ENCODE assay signal across 8 cellular contexts in genomic region chr6:131063028-131063763, GRCh38. TPM values are rescaled to one million over a fixed set of nuclear protein-coding genes. Genes with fewer than 3 reads are reported as not detected.
DNase-seq lines count a peak whose midpoint lies in the region; ATAC-seq, FAIRE-seq and TF ChIP-seq lines count a peak whose summit lies in the region.

TSS of gene EPB41L2 (minus strand) at chr6:131063245. CDS start at chr6:130956485, 106,760 bp downstream.

- peak within 1 kb of the TSS; percentile 82 for H2AFZ ChIP-seq in SK-N-SH (ENCODE audit: low read depth)

- peak; percentile 46 for DNase-seq in D721Med (ENCODE audit: insufficient read length, low spot score)
- peak; percentile 69 for DNase-seq in SK-N-SH
- DNase-seq in activated naive CD4-positive, alpha-beta T cell treated with anti-CD3 and anti-CD28 coated beads, Interleukin-2, amount 50 U/mL, for 16 hours: peak; percentile 77
- DNase-seq in globus pallidus (ENCODE audit: low spot score): peak; percentile 91
- peak; percentile 69 for DNase-seq in omental fat pad (ENCODE audit: low spot score)

- no peaks in the 10 kb centered on the region for H4K20me1 ChIP-seq in SK-N-SH (ENCODE audit: insufficient read depth)

- no peak for TF ChIP-seq RAD21 in SK-N-SH (IDR thresholded peaks at IDR 0.05; ENCODE audit: low read length)

- 0% methylated on average over 8 of the region's 61 CpGs for WGBS in SK-N-SH (ENCODE audit: low lambda C conversion rate)

- H3K27ac ChIP-seq in HUES48 (ENCODE audit: low read depth, low read length) (peak within 1 kb of the TSS; percentile 78), SK-N-SH (ENCODE audit: low read depth in 2 of 2, low read length in 1 of 2) (no peak within 1 kb of the TSS), temporal lobe (ENCODE audit: low read depth, low read length) (peak within 1 kb of the TSS; percentile 77)

- FAIRE-seq in D721Med (lab: Jason Lieb, UNC): no peak

- peaks cover 7% of the 10 kb centered on the region for H3F3A ChIP-seq in SK-N-SH (replicated peaks; ENCODE audit: insufficient read depth)

- no peak for TF ChIP-seq CTCF in D721Med (IDR thresholded peaks at IDR 0.05; ENCODE audit: insufficient read depth, missing control alignments)
- TF ChIP-seq CTCF in SK-N-SH (IDR thresholded peaks at IDR 0.05): peak; percentile 13
- peak in 1 of 3 donors; percentile 29 for TF ChIP-seq CTCF in omental fat pad (IDR thresholded peaks at IDR 0.05)

- H3K36me3 ChIP-seq in HUES48 (ENCODE audit: control insufficient read depth, insufficient read depth, low read length): no peaks in the 10 kb centered on the region
- no peaks in the 10 kb centered on the region for H3K36me3 ChIP-seq in SK-N-SH (replicated peaks in 1 of 2; ENCODE audit: control insufficient read depth in 1 of 2, insufficient read depth in 2 of 2, low read length in 1 of 2)

- H3K79me2 ChIP-seq in SK-N-SH (ENCODE audit: insufficient read depth): no peaks in the 10 kb centered on the region

- H3K27me3 ChIP-seq in HUES48 (ENCODE audit: control insufficient read depth, insufficient read depth, low read length) (peaks cover 28% of the 10 kb centered on the region), SK-N-SH (ENCODE audit: insufficient read depth) (peaks cover 49% of the 10 kb centered on the region; the same call in 1 of the 2 replicates)

- POLR2A ChIA-PET in SK-N-SH (lab: Yijun Ruan, JAX): no interaction called here

- peak within 1 kb of the TSS; percentile 54; the same call in 1 of the 2 replicates for H3K9ac ChIP-seq in HUES48 (ENCODE audit: low read depth, low read length)
- peak within 1 kb of the TSS; percentile 20; the same call in 1 of the 2 replicates for H3K9ac ChIP-seq in SK-N-SH

- ATAC-seq in GM21381 (IDR thresholded peaks at IDR 0.05; ENCODE audit: unreplicated experiment): peak; percentile 77
- ATAC-seq in omental fat pad (ENCODE audit: low FRiP score): peak; percentile 94

- CTCF ChIA-PET in SK-N-SH (lab: Yijun Ruan, JAX): no interaction called here

- H3K4me1 ChIP-seq in HUES48 (ENCODE audit: control insufficient read depth, insufficient read depth, low read length) (peaks cover 30% of the 10 kb centered on the region; the same call in 1 of the 2 replicates), SK-N-SH (ENCODE audit: control insufficient read depth in 1 of 2, insufficient read depth in 2 of 2, low read depth in 1 of 2, low read length in 1 of 2) (peaks cover 0 to 5% of the 10 kb centered on the region in 2 experiments; a peak in 1 of 4 replicates)

- H3K9me2 ChIP-seq in SK-N-SH: no peaks in the 10 kb centered on the region

- TF ChIP-seq EP300 in SK-N-SH (IDR thresholded peaks at IDR 0.05; ENCODE audit: borderline replicate concordance in 1 of 2, low read depth in 1 of 2, low read length in 1 of 2): no peak

- peak within 1 kb of the TSS; percentile 76 for H3K4me2 ChIP-seq in SK-N-SH

- peak within 1 kb of the TSS; percentile 92 for H3K4me3 ChIP-seq in HUES48 (ENCODE audit: low read depth, low read length)
- H3K4me3 ChIP-seq in SK-N-SH (ENCODE audit: low read depth in 2 of 2, low read length in 1 of 2): peak within 1 kb of the TSS; percentile 48 to 69

- H3K9me3 ChIP-seq in HUES48 (ENCODE audit: control insufficient read depth, insufficient read depth, low read length) (no peaks in the 10 kb centered on the region), SK-N-SH (no peaks in the 10 kb centered on the region)

TF ChIP-seq in SK-N-SH, 30 proteins besides CTCF, POLR2A, EP300 and RAD21:
- no peak for TF ChIP-seq ELF1 (IDR thresholded peaks at IDR 0.05)
- no peak for TF ChIP-seq SMC3 (IDR thresholded peaks at IDR 0.05; ENCODE audit: low read depth, low read length)
- no peak; the same call in 1 of the 2 replicates for TF ChIP-seq GABPA (IDR thresholded peaks at IDR 0.05; ENCODE audit: low read depth)
- TF ChIP-seq, protein P1, sequence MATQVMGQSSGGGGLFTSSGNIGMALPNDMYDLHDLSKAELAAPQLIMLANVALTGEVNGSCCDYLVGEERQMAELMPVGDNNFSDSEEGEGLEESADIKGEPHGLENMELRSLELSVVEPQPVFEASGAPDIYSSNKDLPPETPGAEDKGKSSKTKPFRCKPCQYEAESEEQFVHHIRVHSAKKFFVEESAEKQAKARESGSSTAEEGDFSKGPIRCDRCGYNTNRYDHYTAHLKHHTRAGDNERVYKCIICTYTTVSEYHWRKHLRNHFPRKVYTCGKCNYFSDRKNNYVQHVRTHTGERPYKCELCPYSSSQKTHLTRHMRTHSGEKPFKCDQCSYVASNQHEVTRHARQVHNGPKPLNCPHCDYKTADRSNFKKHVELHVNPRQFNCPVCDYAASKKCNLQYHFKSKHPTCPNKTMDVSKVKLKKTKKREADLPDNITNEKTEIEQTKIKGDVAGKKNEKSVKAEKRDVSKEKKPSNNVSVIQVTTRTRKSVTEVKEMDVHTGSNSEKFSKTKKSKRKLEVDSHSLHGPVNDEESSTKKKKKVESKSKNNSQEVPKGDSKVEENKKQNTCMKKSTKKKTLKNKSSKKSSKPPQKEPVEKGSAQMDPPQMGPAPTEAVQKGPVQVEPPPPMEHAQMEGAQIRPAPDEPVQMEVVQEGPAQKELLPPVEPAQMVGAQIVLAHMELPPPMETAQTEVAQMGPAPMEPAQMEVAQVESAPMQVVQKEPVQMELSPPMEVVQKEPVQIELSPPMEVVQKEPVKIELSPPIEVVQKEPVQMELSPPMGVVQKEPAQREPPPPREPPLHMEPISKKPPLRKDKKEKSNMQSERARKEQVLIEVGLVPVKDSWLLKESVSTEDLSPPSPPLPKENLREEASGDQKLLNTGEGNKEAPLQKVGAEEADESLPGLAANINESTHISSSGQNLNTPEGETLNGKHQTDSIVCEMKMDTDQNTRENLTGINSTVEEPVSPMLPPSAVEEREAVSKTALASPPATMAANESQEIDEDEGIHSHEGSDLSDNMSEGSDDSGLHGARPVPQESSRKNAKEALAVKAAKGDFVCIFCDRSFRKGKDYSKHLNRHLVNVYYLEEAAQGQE (IDR thresholded peaks at IDR 0.05; ENCODE audit: low read depth, low read length): no peak
- TF ChIP-seq IRF3 (IDR thresholded peaks at IDR 0.05; ENCODE audit: low read depth, low read length): no peak
- TF ChIP-seq NFIC (IDR thresholded peaks at IDR 0.05; ENCODE audit: borderline replicate concordance): no peak
- TF ChIP-seq TAF1 (IDR thresholded peaks at IDR 0.05; ENCODE audit: borderline replicate concordance, low read depth, low read length): no peak
- 0 out of 2 replicates have a peak, but pooled peaks have one; percentile 18 for TF ChIP-seq NRF1 (IDR thresholded peaks at IDR 0.05; ENCODE audit: low read depth, low read length)
- peak; percentile 10 for TF ChIP-seq CHD2 (IDR thresholded peaks at IDR 0.05; ENCODE audit: low read length, partially characterized antibody)

RNA-seq across cellular contexts. Expression of gene EPB41L2, which starts in this region (rescaled TPM):
- 1.4 and 1.9 TPM in 2 replicates for polyA plus RNA-seq in SK-N-SH (2012; rRNA removed)
- polyA plus RNA-seq in SK-N-SH (2012; cell fraction: cytosol; rRNA removed): 1.5 and 1.9 TPM in 2 replicates
- 2.3 and 4.1 TPM in 2 replicates for polyA plus RNA-seq in SK-N-SH (2012; cell fraction: nucleus; rRNA removed)
- total RNA-seq in omental fat pad: 100 to 1,000 TPM; 104 to 317 (median 144) TPM
- 50.6 TPM for total RNA-seq in temporal lobe

Comparison
In these comparisons a context has a peak if more than half of its experiments do, and no peak if none do; other contexts are left out.
1. H3K27ac ChIP-seq: peak in HUES48 (single experiment) and temporal lobe (single experiment); none in SK-N-SH (0 of 2).
2. Peak in every context shown above with its lines, with median percentiles within 50 percentile points of each other: DNase-seq.